ENCODE assay signal across 2 cellular contexts in genomic region chr11:15956302-15956701, GRCh38.
TF ChIP-seq lines count a peak whose summit lies in the region.

No MANE protein-coding gene starts in this region.

TF ChIP-seq in IMR-90, 13 proteins besides CTCF, POLR2A, EP300 and RAD21:
- no peak for TF ChIP-seq NFE2L2 (IDR thresholded peaks at IDR 0.05; ENCODE audit: low read depth, low read length)
- no peak for TF ChIP-seq RCOR1 (IDR thresholded peaks at IDR 0.05; ENCODE audit: insufficient replicate concordance, low read length)
- TF ChIP-seq, protein P1, sequence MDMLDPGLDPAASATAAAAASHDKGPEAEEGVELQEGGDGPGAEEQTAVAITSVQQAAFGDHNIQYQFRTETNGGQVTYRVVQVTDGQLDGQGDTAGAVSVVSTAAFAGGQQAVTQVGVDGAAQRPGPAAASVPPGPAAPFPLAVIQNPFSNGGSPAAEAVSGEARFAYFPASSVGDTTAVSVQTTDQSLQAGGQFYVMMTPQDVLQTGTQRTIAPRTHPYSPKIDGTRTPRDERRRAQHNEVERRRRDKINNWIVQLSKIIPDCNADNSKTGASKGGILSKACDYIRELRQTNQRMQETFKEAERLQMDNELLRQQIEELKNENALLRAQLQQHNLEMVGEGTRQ (IDR thresholded peaks at IDR 0.05; ENCODE audit: low read depth, low read length), result no peak
- TF ChIP-seq ELK1 (IDR thresholded peaks at IDR 0.05; ENCODE audit: borderline replicate concordance, low read depth, low read length), result no peak

TF ChIP-seq in Ishikawa, 13 proteins besides CTCF, POLR2A, EP300 and RAD21:
- peak; percentile 52 for TF ChIP-seq CEBPB (IDR thresholded peaks at IDR 0.05)
- TF ChIP-seq TCF12 (IDR thresholded peaks at IDR 0.05; ENCODE audit: low read depth), result no peak
- TF ChIP-seq YY1 (IDR thresholded peaks at IDR 0.05; ENCODE audit: low read depth), result no peak
- TF ChIP-seq NFIC (IDR thresholded peaks at IDR 0.05), result no peak
- TF ChIP-seq FOXM1 (IDR thresholded peaks at IDR 0.05; ENCODE audit: borderline replicate concordance, low read depth), result no peak
- peak; percentile 46 for TF ChIP-seq TEAD4 (IDR thresholded peaks at IDR 0.05)
- no peak for TF ChIP-seq USF1 (IDR thresholded peaks at IDR 0.05)
- TF ChIP-seq CREB1 (IDR thresholded peaks at IDR 0.05; ENCODE audit: low read depth), result no peak
- TF ChIP-seq TAF1 (IDR thresholded peaks at IDR 0.05; ENCODE audit: low read depth), result no peak
- TF ChIP-seq REST (IDR thresholded peaks at IDR 0.05; ENCODE audit: low read depth), result no peak
